In genomic region chr1:160031368-160032164, GRCh38 we compare ENCODE assay signal across 8 cellular contexts. TPM values are rescaled to one million over a fixed set of nuclear protein-coding genes. Genes with fewer than 3 reads are reported as not detected.
DNase-seq lines count a peak whose midpoint lies in the region; ATAC-seq and TF ChIP-seq lines count a peak whose summit lies in the region.

Gene PIGM (minus strand): TSS chr1:160031990. CDS start chr1:160031739, 251 bp downstream.

- H3K9ac ChIP-seq in HUES48 (ENCODE audit: low read depth, low read length) (peak within 1 kb of the TSS; percentile 72), NT2/D1 (ENCODE audit: insufficient read length, low read depth) (peak within 1 kb of the TSS; percentile 86), endodermal cell (ENCODE audit: extremely low read depth, low read length, poor library complexity, severe bottlenecking) (peak within 1 kb of the TSS; percentile 51)

- TSS peak; percentile 68 for BruUV-seq in Calu3 (replicated peaks; lab: Mats Ljungman, UMichigan)

- H3K9me3 ChIP-seq in HUES48 (ENCODE audit: control insufficient read depth, insufficient read depth, low read length): no peaks in the 10 kb centered on the region
- no peaks in the 10 kb centered on the region for H3K9me3 ChIP-seq in NT2/D1 (ENCODE audit: insufficient read depth, low read length)
- H3K9me3 ChIP-seq in endodermal cell (ENCODE audit: control insufficient read depth, low read length): no peaks in the 10 kb centered on the region
- H3K9me3 ChIP-seq in mesodermal cell (ENCODE audit: control insufficient read depth, low read length): no peaks in the 10 kb centered on the region

- peak within 1 kb of the TSS; percentile 80 for H3K27ac ChIP-seq in HUES48 (ENCODE audit: low read depth, low read length)
- H3K27ac ChIP-seq in endodermal cell (ENCODE audit: low read depth, low read length): no peak within 1 kb of the TSS
- H3K27ac ChIP-seq in mesodermal cell (ENCODE audit: low read depth, low read length, severe bottlenecking): no peak within 1 kb of the TSS

- H3K4me3 ChIP-seq in HUES48 (ENCODE audit: low read depth, low read length): peak within 1 kb of the TSS; percentile 96
- peak within 1 kb of the TSS; percentile 98 for H3K4me3 ChIP-seq in NT2/D1 (ENCODE audit: insufficient read length, low read depth)
- peak within 1 kb of the TSS; percentile 92 for H3K4me3 ChIP-seq in endodermal cell (ENCODE audit: low read length)
- H3K4me3 ChIP-seq in mesodermal cell (ENCODE audit: extremely low read depth, insufficient read depth, low read length, poor library complexity, severe bottlenecking): peak within 1 kb of the TSS; percentile 77

- H3K36me3 ChIP-seq in HUES48 (ENCODE audit: control insufficient read depth, insufficient read depth, low read length): no peaks in the 10 kb centered on the region
- H3K36me3 ChIP-seq in NT2/D1 (ENCODE audit: insufficient read depth, insufficient read length, low read length): no peaks in the 10 kb centered on the region
- no peaks in the 10 kb centered on the region for H3K36me3 ChIP-seq in endodermal cell (ENCODE audit: control insufficient read depth, insufficient read depth, low read length)
- no peaks in the 10 kb centered on the region for H3K36me3 ChIP-seq in mesodermal cell (ENCODE audit: control insufficient read depth, insufficient read depth, low read length)

- H3K4me1 Mint-ChIP-seq in Calu3 (ENCODE audit: low read depth, unreplicated experiment) (peaks cover 18% of the 10 kb centered on the region), endodermal cell (peaks cover 13% of the 10 kb centered on the region)

- ATAC-seq in GM21423 (IDR thresholded peaks at IDR 0.05; ENCODE audit: unreplicated experiment): peak; percentile 95

- CTCF ChIA-PET in Calu3 (lab: Charles Lee): interaction anchor here (1.0 to 1.3 kb wide), 4 partner anchors 17 to 162 kb away, joined by 3 to 5 read pairs (median 4); no protein-coding TSS in a partner anchor

- peak; percentile 98 for DNase-seq in Calu3
- peak; percentile 99 for DNase-seq in NT2/D1 (ENCODE audit: low read depth, low spot score)
- DNase-seq in activated CD8-positive, alpha-beta memory T cell treated with anti-CD3 and anti-CD28 coated beads, Interleukin-2, amount 50 U/mL, for 24 hours (ENCODE audit: extremely low read depth): peak; percentile 83
- peak; percentile 99 for DNase-seq in endodermal cell
- peak; percentile 83 for DNase-seq in stimulated activated CD8-positive, alpha-beta memory T cell treated with anti-CD3 and anti-CD28 coated beads, Interleukin-15, amount 100 ng/mL, for 24 hours (ENCODE audit: low read depth)

- intact Hi-C loops in Calu3 (cut with micrococcal nuclease; ENCODE audit: unreplicated experiment): loop anchor here (5.0 kb wide), 1 partner anchor 46 kb away; no protein-coding TSS in a partner anchor

- no peaks in the 10 kb centered on the region for H3K9me3 Mint-ChIP-seq in Calu3 (ENCODE audit: low read depth, unreplicated experiment)
- H3K9me3 Mint-ChIP-seq in endodermal cell: no peaks in the 10 kb centered on the region

- peaks cover 8% of the 10 kb centered on the region for H3K27me3 ChIP-seq in HUES48 (ENCODE audit: control insufficient read depth, insufficient read depth, low read length)
- H3K27me3 ChIP-seq in NT2/D1 (ENCODE audit: insufficient read depth, insufficient read length): no peaks in the 10 kb centered on the region
- H3K27me3 ChIP-seq in endodermal cell (ENCODE audit: control insufficient read depth, insufficient read depth, low read length, poor library complexity, severe bottlenecking): peaks cover 19% of the 10 kb centered on the region

- no peak for TF ChIP-seq CTCF in Calu3 (IDR thresholded peaks at IDR 0.05; ENCODE audit: unreplicated experiment)
- TF ChIP-seq CTCF in endodermal cell (conservative IDR thresholded peaks at IDR 0.05): no peak

- H3K36me3 Mint-ChIP-seq in Calu3 (ENCODE audit: insufficient read depth, unreplicated experiment) (peaks cover 26% of the 10 kb centered on the region), endodermal cell (ENCODE audit: low read depth) (no peaks in the 10 kb centered on the region)

- H3K27ac Mint-ChIP-seq in Calu3 (ENCODE audit: unreplicated experiment) (peak within 1 kb of the TSS; percentile 88), endodermal cell (peak within 1 kb of the TSS; percentile 94)

- WGBS in endodermal cell (ENCODE audit: insufficient coverage in 1 of 2, insufficient read length in 1 of 2), 2 experiments: 0% methylated on average over 20 to 60 of the region's 60 CpGs
- 0 to 1% methylated on average over 41 to 44 of the region's 60 CpGs for WGBS in mesodermal cell (ENCODE audit: insufficient coverage in 2 of 2), 2 experiments

- peak within 1 kb of the TSS; percentile 98 for H3K4me3 Mint-ChIP-seq in Calu3 (ENCODE audit: low read depth, unreplicated experiment)
- H3K4me3 Mint-ChIP-seq in endodermal cell: peak within 1 kb of the TSS; percentile 73

- H3K27me3 Mint-ChIP-seq in Calu3 (ENCODE audit: unreplicated experiment) (no peaks in the 10 kb centered on the region), endodermal cell (ENCODE audit: insufficient read depth) (peaks cover 26% of the 10 kb centered on the region)

- H3K4me1 ChIP-seq in HUES48 (ENCODE audit: control insufficient read depth, insufficient read depth, low read length): peaks cover 7% of the 10 kb centered on the region
- H3K4me1 ChIP-seq in NT2/D1 (ENCODE audit: insufficient read depth, insufficient read length): no peaks in the 10 kb centered on the region
- no peaks in the 10 kb centered on the region for H3K4me1 ChIP-seq in endodermal cell (ENCODE audit: control insufficient read depth, insufficient read depth, low read length)
- peaks cover 8% of the 10 kb centered on the region for H3K4me1 ChIP-seq in mesodermal cell (ENCODE audit: control insufficient read depth, insufficient read depth, low read length, poor library complexity, severe bottlenecking)

RNA-seq across cellular contexts. Expression of gene PIGM, which starts in this region (rescaled TPM):
- 13.2 and 14.1 TPM in 2 replicates for total RNA-seq in Calu3 (2022)
- total RNA-seq in endodermal cell: 1 to 10 TPM; 4.6 to 5.2 TPM
- polyA plus RNA-seq in endodermal cell (2013, experiment 1 of 2): 6.7 TPM
- 5.5 TPM for polyA plus RNA-seq in endodermal cell (2013, experiment 2 of 2)
- polyA plus RNA-seq in mesodermal cell (2013, experiment 1 of 2): 2.6 TPM
- polyA plus RNA-seq in mesodermal cell (2013, experiment 2 of 2): 2.7 TPM
